8 cellular contexts compared by ENCODE assay signal in genomic region chr16:29962344-29962994, GRCh38. TPM values are rescaled to one million over a fixed set of nuclear protein-coding genes. Genes with fewer than 3 reads are reported as not detected.
A peak's percentile ranks its signal among the peaks of the same experiment; 100 is the strongest.
DNase-seq lines count a peak whose midpoint lies in the region; TF ChIP-seq lines count a peak whose summit lies in the region.

No MANE protein-coding gene starts in this region.

- no peak for TF ChIP-seq POLR2A in esophagus squamous epithelium (IDR thresholded peaks at IDR 0.05)

- no peak for DNase-seq in activated CD4-positive, alpha-beta T cell treated with anti-CD3 and anti-CD28 coated beads, Interleukin-2, amount 10 ng/mL, durations not matched to agents 24 days and 14 days
- DNase-seq in activated CD4-positive, alpha-beta T cell treated with anti-CD3 and anti-CD28 coated beads, Interleukin-2, amount 50 U/mL, for 4 hours = no peak
- DNase-seq in SJSA1 (ENCODE audit: low read depth in 1 of 2, low spot score in 2 of 2) (peak in 1 of 2 experiments; percentile 31), esophagus squamous epithelium (lab: John Stamatoyannopoulos, UW) (no peak), iPS-NIHi11 (ENCODE audit: low spot score) (no peak), NCI-H2196 (lab: John Stamatoyannopoulos, UW; ENCODE audit: unreplicated experiment) (no peak), NCI-H524 (lab: John Stamatoyannopoulos, UW) (no peak)

- H3K4me1 ChIP-seq in SJSA1 (replicated peaks) (peaks cover 14% of the 10 kb centered on the region), esophagus squamous epithelium (peaks cover 0 to 32% (median 11%) of the 10 kb centered on the region in 3 donors)

- H3K36me3 Mint-ChIP-seq in activated CD4-positive, alpha-beta T cell treated with anti-CD3 and anti-CD28 coated beads, Interleukin-2, amount 10 ng/mL, durations not matched to agents 24 days and 14 days (ENCODE audit: low read depth) = peaks cover 10% of the 10 kb centered on the region
- peaks cover 18% of the 10 kb centered on the region for H3K36me3 Mint-ChIP-seq in nephron (ENCODE audit: low read depth)

- no peaks in the 10 kb centered on the region; the same call in 1 of the 2 replicates for H3K36me3 ChIP-seq in SJSA1
- H3K36me3 ChIP-seq in esophagus squamous epithelium = peaks cover 0 to 37% (median 0%) of the 10 kb centered on the region in 3 donors

- intact Hi-C loops in activated CD4-positive, alpha-beta T cell treated with anti-CD3 and anti-CD28 coated beads, Interleukin-2, amount 10 ng/mL, durations not matched to agents 24 days and 14 days (cut with micrococcal nuclease) = loop anchor here (1.0 kb wide), 2 partner anchors 11 to 34 kb away; partner anchors contain the start of genes INO80E and TAOK2
- intact Hi-C loops in esophagus squamous epithelium (cut with DNase I) = no loop called here

- TF ChIP-seq CTCF in esophagus squamous epithelium (IDR thresholded peaks at IDR 0.05) = no peak
- TF ChIP-seq CTCF in nephron (IDR thresholded peaks at IDR 0.05; ENCODE audit: unreplicated experiment in 3 of 3) = no peak

- no peaks in the 10 kb centered on the region for H3K9me3 Mint-ChIP-seq in activated CD4-positive, alpha-beta T cell treated with anti-CD3 and anti-CD28 coated beads, Interleukin-2, amount 10 ng/mL, durations not matched to agents 24 days and 14 days
- H3K9me3 Mint-ChIP-seq in nephron = no peaks in the 10 kb centered on the region

- peak overlapping the region; percentile 92 for H3K4me3 Mint-ChIP-seq in activated CD4-positive, alpha-beta T cell treated with anti-CD3 and anti-CD28 coated beads, Interleukin-2, amount 10 ng/mL, durations not matched to agents 24 days and 14 days
- peak overlapping the region; percentile 92 to 97 (median 94) for H3K4me3 Mint-ChIP-seq in nephron

- H3K27me3 Mint-ChIP-seq in activated CD4-positive, alpha-beta T cell treated with anti-CD3 and anti-CD28 coated beads, Interleukin-2, amount 10 ng/mL, durations not matched to agents 24 days and 14 days = no peaks in the 10 kb centered on the region
- no peaks in the 10 kb centered on the region for H3K27me3 Mint-ChIP-seq in nephron (ENCODE audit: low read depth)

- H3K4me3 ChIP-seq in SJSA1 (peak overlapping the region; percentile 53), esophagus squamous epithelium (peak overlapping the region; percentile 70 to 85 (median 76))

- WGBS in esophagus squamous epithelium, 2 donors = 5 to 6% methylated on average over 18 of the region's 18 CpGs

- H3K27me3 ChIP-seq in SJSA1 (replicated peaks) = no peaks in the 10 kb centered on the region
- H3K27me3 ChIP-seq in esophagus squamous epithelium = no peaks in the 10 kb centered on the region

- H3K9me3 ChIP-seq in SJSA1 (replicated peaks) (no peaks in the 10 kb centered on the region), esophagus squamous epithelium (no peaks in the 10 kb centered on the region)

- peak overlapping the region; percentile 87 for H3K27ac Mint-ChIP-seq in activated CD4-positive, alpha-beta T cell treated with anti-CD3 and anti-CD28 coated beads, Interleukin-2, amount 10 ng/mL, durations not matched to agents 24 days and 14 days
- peak overlapping the region; percentile 96 to 99 (median 97) for H3K27ac Mint-ChIP-seq in nephron

- H3K27ac ChIP-seq in SJSA1 (peak overlapping the region; percentile 50), esophagus squamous epithelium (peak overlapping the region; percentile 94 to 97 (median 94))

- H3K4me1 Mint-ChIP-seq in activated CD4-positive, alpha-beta T cell treated with anti-CD3 and anti-CD28 coated beads, Interleukin-2, amount 10 ng/mL, durations not matched to agents 24 days and 14 days = peaks cover 15% of the 10 kb centered on the region
- peaks cover 12% of the 10 kb centered on the region for H3K4me1 Mint-ChIP-seq in nephron

RNA-seq across cellular contexts. Expression of gene TMEM219, which starts 0.6 kb away (rescaled TPM):
- 41.7 and 43.8 TPM in 2 replicates for total RNA-seq in activated CD4-positive, alpha-beta T cell treated with anti-CD3 and anti-CD28 coated beads, Interleukin-2, amount 10 ng/mL, durations not matched to agents 24 days and 14 days
- total RNA-seq in SJSA1 (2014; rRNA removed; shearing (Covaris generic)) = 86.2 and 143 TPM in 2 replicates
- 100 to 1,000 TPM in 1 of 4 donors, 10 to 100 TPM in 3; 48.0 to 119 (median 80.0) TPM for total RNA-seq in esophagus squamous epithelium

RNA-seq across cellular contexts. Expression of gene TAOK2, which starts 11.2 kb away (rescaled TPM):
- 35.8 and 38.7 TPM in 2 replicates for total RNA-seq in activated CD4-positive, alpha-beta T cell treated with anti-CD3 and anti-CD28 coated beads, Interleukin-2, amount 10 ng/mL, durations not matched to agents 24 days and 14 days
- total RNA-seq in SJSA1 (2014; rRNA removed; shearing (Covaris generic)) = 55.7 and 65.8 TPM in 2 replicates
- total RNA-seq in esophagus squamous epithelium = 10 to 100 TPM; 26.8 to 33.7 (median 30.4) TPM

RNA-seq across cellular contexts. Expression of gene HIRIP3, which starts 32.9 kb away (rescaled TPM):
- total RNA-seq in activated CD4-positive, alpha-beta T cell treated with anti-CD3 and anti-CD28 coated beads, Interleukin-2, amount 10 ng/mL, durations not matched to agents 24 days and 14 days = 45.9 and 47.7 TPM in 2 replicates
- 20.3 and 28.0 TPM in 2 replicates for total RNA-seq in SJSA1 (2014; rRNA removed; shearing (Covaris generic))
- 10 to 100 TPM in 2 of 4 donors, 1 to 10 TPM in 2; 5.1 to 12.8 (median 9.7) TPM for total RNA-seq in esophagus squamous epithelium

RNA-seq across cellular contexts. Expression of gene INO80E, which starts 33.6 kb away (rescaled TPM):
- total RNA-seq in activated CD4-positive, alpha-beta T cell treated with anti-CD3 and anti-CD28 coated beads, Interleukin-2, amount 10 ng/mL, durations not matched to agents 24 days and 14 days = 129 and 133 TPM in 2 replicates
- 92.7 and 93.4 TPM in 2 replicates for total RNA-seq in SJSA1 (2014; rRNA removed; shearing (Covaris generic))
- 10 to 100 TPM; 34.3 to 59.9 (median 48.0) TPM for total RNA-seq in esophagus squamous epithelium

RNA-seq across cellular contexts. Expression of gene KCTD13, which starts 36.4 kb away (rescaled TPM):
- total RNA-seq in activated CD4-positive, alpha-beta T cell treated with anti-CD3 and anti-CD28 coated beads, Interleukin-2, amount 10 ng/mL, durations not matched to agents 24 days and 14 days = 51.4 and 58.8 TPM in 2 replicates
- 10.2 and 43.8 TPM in 2 replicates for total RNA-seq in SJSA1 (2014; rRNA removed; shearing (Covaris generic))
- total RNA-seq in esophagus squamous epithelium = 10 to 100 TPM in 3 of 4 donors, 1 to 10 TPM in 1; 8.4 to 17.2 (median 13.9) TPM
